In genomic region chr11:559712-560304, GRCh38 we compare ENCODE assay signal across 8 cellular contexts. TPM values are rescaled to one million over a fixed set of nuclear protein-coding genes. Genes with fewer than 3 reads are reported as not detected.
A peak's percentile ranks its signal among the peaks of the same experiment; 100 is the strongest.
DNase-seq lines count a peak whose midpoint lies in the region; ATAC-seq and TF ChIP-seq lines count a peak whose summit lies in the region.

No MANE protein-coding gene starts in this region.

- H3K27me3 ChIP-seq in spleen (replicated peaks in 1 of 7): peaks cover 2 to 48% (median 26%) of the 10 kb centered on the region in 7 donors

- no peaks in the 10 kb centered on the region for H3K9me3 ChIP-seq in spleen

- H3K4me1 Mint-ChIP-seq in activated B cell treated with CpG ODN at 0.5 μM for 24 hours (peaks cover 17% of the 10 kb centered on the region), immature natural killer cell (peaks cover 6 to 13% of the 10 kb centered on the region in 2 donors)

- CTCF ChIA-PET in activated B cell treated with CpG ODN at 0.5 μM for 24 hours (lab: Charles Lee): interaction anchor here (0.8 kb wide), 1 partner anchor 162 kb away, joined by 3 read pairs; no protein-coding TSS in a partner anchor

- H3K27ac Mint-ChIP-seq in activated B cell treated with CpG ODN at 0.5 μM for 24 hours (peak overlapping the region; percentile 59), immature natural killer cell (peak overlapping the region; percentile 70 to 91 (median 81))

- H3K4me1 ChIP-seq in spleen: peaks cover 13 to 64% (median 45%) of the 10 kb centered on the region in 6 donors

- no peak for TF ChIP-seq POLR2A in spleen (IDR thresholded peaks at IDR 0.05)

- H3K4me3 Mint-ChIP-seq in activated B cell treated with CpG ODN at 0.5 μM for 24 hours: peak overlapping the region; percentile 84
- H3K4me3 Mint-ChIP-seq in immature natural killer cell: peak overlapping the region; percentile 67 to 87 (median 73)

- peak overlapping the region in 7 of 8 donors; percentile 90 to 99 (median 98) for H3K4me3 ChIP-seq in spleen

- peak overlapping the region; percentile 55 to 94 (median 84) for H3K27ac ChIP-seq in spleen

- intact Hi-C loops in activated B cell treated with CpG ODN at 0.5 μM for 24 hours (cut with micrococcal nuclease): loop anchor here (1.0 kb wide), 5 partner anchors 8 to 236 kb away; partner anchors contain the start of genes LRRC56, PHRF1 and RNH1
- intact Hi-C loops in spleen (cut with DNase I; ENCODE audit: low total_unique reads): loop anchor here (10.0 kb wide), 1 partner anchor 165 kb away; no protein-coding TSS in a partner anchor

- H3K36me3 ChIP-seq in spleen: peaks cover 0 to 22% (median 3%) of the 10 kb centered on the region in 6 donors

- POLR2A ChIA-PET in activated B cell treated with CpG ODN at 0.5 μM for 24 hours (lab: Charles Lee): interaction anchor here (0.7 to 4.8 kb wide), 8 partner anchors 14 to 250 kb away, joined by 3 to 26 read pairs (median 4); partner anchors contain the start of genes LRRC56, PHRF1 and RPLP2

- peaks cover 5% of the 10 kb centered on the region for H3K36me3 Mint-ChIP-seq in activated B cell treated with CpG ODN at 0.5 μM for 24 hours (ENCODE audit: low read depth)
- H3K36me3 Mint-ChIP-seq in immature natural killer cell: no peaks in the 10 kb centered on the region

- no peak for ATAC-seq in activated B cell treated with CpG ODN at 0.5 μM for 24 hours (ENCODE audit: low read depth)
- ATAC-seq in GM19035 (IDR thresholded peaks at IDR 0.05; ENCODE audit: unreplicated experiment): no peak

- no peaks in the 10 kb centered on the region for H3K9me3 Mint-ChIP-seq in activated B cell treated with CpG ODN at 0.5 μM for 24 hours
- no peaks in the 10 kb centered on the region for H3K9me3 Mint-ChIP-seq in immature natural killer cell

- TF ChIP-seq CTCF in activated B cell treated with CpG ODN at 0.5 μM for 24 hours (IDR thresholded peaks at IDR 0.05) (no peak), spleen (IDR thresholded peaks at IDR 0.05 in 8 of 11, conservative IDR thresholded peaks at IDR 0.05 in 3 of 11) (no peak)

- peak; percentile 60 for DNase-seq in HK-2 (ENCODE audit: unreplicated experiment)
- DNase-seq in activated B cell treated with CpG ODN at 0.5 μM for 24 hours: no peak
- no peak for DNase-seq in immature natural killer cell
- peak; percentile 76 for DNase-seq in spleen
- DNase-seq in AG08395 (ENCODE audit: low spot score): no peak
- no peak for DNase-seq in NCI-H1930 (lab: John Stamatoyannopoulos, UW)
- DNase-seq in middle frontal gyrus (ENCODE audit: extremely low spot score, low spot score): no peak

- H3K27me3 Mint-ChIP-seq in activated B cell treated with CpG ODN at 0.5 μM for 24 hours (no peaks in the 10 kb centered on the region), immature natural killer cell (ENCODE audit: low read depth in 3 of 3) (peaks cover 0 to 11% (median 6%) of the 10 kb centered on the region in 3 donors)

- WGBS in spleen, 5 donors: 75 to 84% (median 83%) methylated on average over 18 of the region's 18 CpGs

RNA-seq across cellular contexts. Expression of gene LMNTD2, which starts 0.7 kb away (rescaled TPM):
- total RNA-seq in activated B cell treated with CpG ODN at 0.5 μM for 24 hours: 8.6 and 9.1 TPM in 2 replicates
- polyA plus RNA-seq in immature natural killer cell: under 1 TPM; 0.54 to 0.95 (median 0.66) TPM
- 10 to 100 TPM in 1 of 7 donors, 1 to 10 TPM in 6; 3.9 to 10.1 (median 6.3) TPM for total RNA-seq in spleen
- 1 to 10 TPM; 5.0 to 8.3 (median 5.1) TPM for polyA plus RNA-seq in spleen

RNA-seq across cellular contexts. Expression of gene RASSF7, which starts 1.0 kb away (rescaled TPM):
- 14.2 and 14.9 TPM in 2 replicates for total RNA-seq in activated B cell treated with CpG ODN at 0.5 μM for 24 hours
- polyA plus RNA-seq in immature natural killer cell: 10 to 100 TPM; 20.3 to 31.9 (median 31.5) TPM
- 10 to 100 TPM in 6 of 7 donors, 1 to 10 TPM in 1; 8.3 to 39.6 (median 20.4) TPM for total RNA-seq in spleen
- 10 to 100 TPM; 29.7 to 34.5 (median 30.7) TPM for polyA plus RNA-seq in spleen

RNA-seq across cellular contexts. Expression of gene PHRF1, which starts 16.5 kb away (rescaled TPM):
- total RNA-seq in activated B cell treated with CpG ODN at 0.5 μM for 24 hours: 42.7 and 49.6 TPM in 2 replicates
- polyA plus RNA-seq in immature natural killer cell: 10 to 100 TPM in 1 of 3 donors, 1 to 10 TPM in 2; 4.0 to 17.5 (median 5.4) TPM
- 10 to 100 TPM; 24.2 to 41.5 (median 33.2) TPM for total RNA-seq in spleen
- 10 to 100 TPM in 1 of 3 donors, 1 to 10 TPM in 2; 7.3 to 27.6 (median 8.4) TPM for polyA plus RNA-seq in spleen

RNA-seq across cellular contexts. Expression of gene LRRC56, which starts 22.5 kb away (rescaled TPM):
- 7.1 and 7.9 TPM in 2 replicates for total RNA-seq in activated B cell treated with CpG ODN at 0.5 μM for 24 hours
- polyA plus RNA-seq in immature natural killer cell: under 1 TPM in 2 of 3 donors, not detected in 1; 0.27 to 0.89 TPM
- 1 to 10 TPM; 1.0 to 3.3 (median 2.2) TPM for total RNA-seq in spleen
- 1 to 10 TPM; 2.2 to 4.6 (median 4.1) TPM for polyA plus RNA-seq in spleen

RNA-seq across cellular contexts. Expression of gene HRAS, which starts 24.4 kb away (rescaled TPM):
- total RNA-seq in activated B cell treated with CpG ODN at 0.5 μM for 24 hours (37.2 and 43.9 TPM in 2 replicates), spleen (10 to 100 TPM; 16.6 to 33.6 (median 30.3) TPM)
- polyA plus RNA-seq in immature natural killer cell (10 to 100 TPM; 16.7 to 26.8 (median 18.6) TPM), spleen (10 to 100 TPM; 70.0 to 90.9 (median 90.7) TPM)

Comparison
In these comparisons a context has a peak if more than half of its experiments do, and no peak if none do; other contexts are left out.
1. DNase-seq: peak in HK-2 (single experiment) and spleen (single experiment); none in activated B cell treated with CpG ODN at 0.5 μM for 24 hours (single experiment), immature natural killer cell (0 of 3), AG08395 (single experiment), NCI-H1930 (0 of 2) and middle frontal gyrus (single experiment).